In genomic region chr5:124860271-124860670, GRCh38 we compare ENCODE assay signal across 15 cellular contexts.
DNase-seq lines count a peak whose midpoint lies in the region; ATAC-seq and TF ChIP-seq lines count a peak whose summit lies in the region.
"Had no signal": no experiment of that assay in that cellular context is flagged by ENCODE, and none has a peak within 500 bp of the region (broad histone marks: within the 10 kb centered on the region; RNA-seq: fewer than 3 reads in every experiment).

No MANE protein-coding gene starts in this region.

- in situ Hi-C loops in GM23248 (cut with MboI) = no loop called here

- H3K9me2 ChIP-seq in GM23248 (ENCODE audit: insufficient read depth) = no peaks in the 10 kb centered on the region

- ATAC-seq in GM21515 (IDR thresholded peaks at IDR 0.05; ENCODE audit: unreplicated experiment) (no peak), GM19328 (IDR thresholded peaks at IDR 0.05; ENCODE audit: unreplicated experiment) (no peak)
- ATAC-seq: T-cell had no signal

- H3K27ac Mint-ChIP-seq in brain = peak overlapping the region in 3 of 5 experiments; percentile 12 to 35 (median 19)
- H3K27ac Mint-ChIP-seq: CD4-positive, alpha-beta T cell; T-cell had no signal

- H3K27ac ChIP-seq in GM23248 = no peak overlapping the region

- 64% methylated on average over 4 of the region's 4 CpGs for WGBS in GM23248 (ENCODE audit: low coverage in 1 of 2, low lambda C conversion rate in 2 of 2, missing lambda C conversion rate in 2 of 2), 2 experiments

- no peak overlapping the region for H3K4me2 ChIP-seq in GM23248 (ENCODE audit: unreplicated experiment)

- no peaks in the 10 kb centered on the region for H3K36me3 ChIP-seq in GM23248 (ENCODE audit: low read depth)

- no peaks in the 10 kb centered on the region for H3K36me3 Mint-ChIP-seq in brain
- H3K36me3 Mint-ChIP-seq: T-cell had no signal

- no peak overlapping the region for H3K4me3 Mint-ChIP-seq in brain
- H3K4me3 Mint-ChIP-seq: B cell; CD4-positive, alpha-beta T cell; T-cell had no signal

- H3F3A ChIP-seq in GM23248 (ENCODE audit: insufficient read depth) = peaks cover 14% of the 10 kb centered on the region

- peaks cover 7% of the 10 kb centered on the region for H3K27me3 Mint-ChIP-seq in brain
- H3K27me3 Mint-ChIP-seq: B cell, T-cell had no signal

- peaks cover 0 to 6% (median 0%) of the 10 kb centered on the region in 5 experiments for H3K9me3 Mint-ChIP-seq in brain
- H3K9me3 Mint-ChIP-seq: CD4-positive, alpha-beta T cell had no signal

- H3K4me1 ChIP-seq in GM23248 (ENCODE audit: insufficient read depth) = peaks cover 12% of the 10 kb centered on the region

- H3K79me2 ChIP-seq in GM23248 (ENCODE audit: insufficient read depth) = no peaks in the 10 kb centered on the region

- peaks cover 20% of the 10 kb centered on the region for H3K4me1 Mint-ChIP-seq in brain

- no peaks in the 10 kb centered on the region for H3K9me3 ChIP-seq in GM23248 (ENCODE audit: low read depth)

- no peaks in the 10 kb centered on the region for H4K20me1 ChIP-seq in GM23248 (ENCODE audit: insufficient read depth)

- no peak overlapping the region for H3K9ac ChIP-seq in GM23248

- no peak for TF ChIP-seq CTCF in brain (conservative IDR thresholded peaks at IDR 0.05)

- no peaks in the 10 kb centered on the region for H3K27me3 ChIP-seq in GM23248 (replicated peaks; ENCODE audit: insufficient read depth)

- DNase-seq in GM23248 (peak; percentile 58), NCI-H69 (lab: John Stamatoyannopoulos, UW) (peak; percentile 71), islet precursor cell (peak; percentile 75), 8988T (no peak)
- DNase-seq: CD4-positive, alpha-beta T cell; DMS53; GOT3; KG1; NCI-H1048; NCI-H1694; T-cell had no signal

- no peak overlapping the region for H2AFZ ChIP-seq in GM23248

- H3K4me3 ChIP-seq in GM23248 = no peak overlapping the region
